ENCODE assay signal across 8 cellular contexts in the genomic region with DNA sequence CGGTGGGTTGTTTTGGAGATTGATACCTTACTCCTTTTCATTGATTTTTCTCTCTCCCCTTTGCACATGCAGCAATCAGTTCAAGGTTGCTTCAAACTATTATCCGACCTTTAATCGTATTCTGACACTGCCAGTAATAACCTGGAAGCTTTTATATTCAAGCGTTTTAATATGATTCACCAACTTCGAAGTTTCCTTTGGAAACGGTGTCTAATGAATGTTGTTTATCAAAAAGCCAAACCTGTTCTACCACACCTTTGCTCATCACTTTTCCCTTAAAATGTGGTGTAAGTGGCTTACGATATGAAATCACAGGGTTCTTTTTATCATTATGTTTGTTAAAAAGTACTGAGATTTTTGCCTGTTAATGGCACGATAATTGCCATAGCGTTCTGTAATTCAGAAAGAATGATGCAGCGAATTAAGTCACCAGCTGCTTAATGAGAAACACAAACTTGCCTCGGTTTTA. TPM values are rescaled to one million over a fixed set of nuclear protein-coding genes. Genes with fewer than 3 reads are reported as not detected.
DNase-seq lines count a peak whose midpoint lies in the region; ATAC-seq and TF ChIP-seq lines count a peak whose summit lies in the region.

No MANE protein-coding gene starts in this region.

- DNase-seq in CD4-positive, alpha-beta memory T cell: peak in 2 of 5 donors; percentile 6 to 19
- DNase-seq in Karpas-422 (peak; percentile 66), choroid plexus epithelial cell (ENCODE audit: low read depth) (no peak), GOT3 (lab: John Stamatoyannopoulos, UW) (no peak)
- no peak for DNase-seq in activated effector memory CD4-positive, alpha-beta T cell treated with Interleukin-2 at 50 U/mL for 16 hours

- no peaks in the 10 kb centered on the region for H3K27me3 ChIP-seq in CD4-positive, alpha-beta memory T cell (ENCODE audit: insufficient read depth, low read length)
- H3K27me3 ChIP-seq in Karpas-422 (ENCODE audit: low read length) (no peaks in the 10 kb centered on the region), muscle layer of duodenum (ENCODE audit: low read depth, low read length) (no peaks in the 10 kb centered on the region)

- CTCF ChIA-PET in CD4-positive, alpha-beta memory T cell (lab: Charles Lee; ENCODE audit: partially characterized antibody): no interaction called here

- H3K9me2 ChIP-seq in Karpas-422 (replicated peaks; ENCODE audit: insufficient read depth, low read length): no peaks in the 10 kb centered on the region

- intact Hi-C loops in CD4-positive, alpha-beta memory T cell (cut with micrococcal nuclease): loop anchor here (5.0 kb wide), 3 partner anchors 82 to 1243 kb away; a partner anchor contains a TSS

- no peaks in the 10 kb centered on the region for H3K27me3 Mint-ChIP-seq in CD4-positive, alpha-beta memory T cell

- H3K9ac ChIP-seq in Karpas-422 (ENCODE audit: low read length): peak overlapping the region; percentile 95

- H3K79me2 ChIP-seq in Karpas-422 (ENCODE audit: low read length): peaks cover 62% of the 10 kb centered on the region

- peak overlapping the region; percentile 79 for H3K4me2 ChIP-seq in Karpas-422 (ENCODE audit: low read depth, low read length, poor library complexity, severe bottlenecking)

- peak overlapping the region; percentile 64 to 77 for H3K4me3 ChIP-seq in CD4-positive, alpha-beta memory T cell (ENCODE audit: low read length in 2 of 2)
- peak overlapping the region; percentile 93 for H3K4me3 ChIP-seq in Karpas-422 (ENCODE audit: low read length)
- peak overlapping the region; percentile 84 for H3K4me3 ChIP-seq in choroid plexus epithelial cell (ENCODE audit: low read depth, low read length)
- peak overlapping the region; percentile 92 to 95 for H3K4me3 ChIP-seq in muscle layer of duodenum (ENCODE audit: low read depth in 1 of 2, low read length in 2 of 2)

- POLR2A ChIA-PET in CD4-positive, alpha-beta memory T cell (lab: Charles Lee; ENCODE audit: partially characterized antibody): interaction anchor here (0.6 to 2.3 kb wide), 7 partner anchors 8 to 1544 kb away, joined by 3 to 7 read pairs (median 3); no protein-coding TSS in a partner anchor

- TF ChIP-seq CTCF in choroid plexus epithelial cell (conservative IDR thresholded peaks at IDR 0.05; ENCODE audit: low read depth, low read length): no peak

- peaks cover 32% of the 10 kb centered on the region for H3K4me1 ChIP-seq in CD4-positive, alpha-beta memory T cell (ENCODE audit: insufficient read depth, low read length)
- H3K4me1 ChIP-seq in Karpas-422 (ENCODE audit: low read length) (peaks cover 48% of the 10 kb centered on the region), muscle layer of duodenum (ENCODE audit: control insufficient read depth in 1 of 2, insufficient read depth in 2 of 2, low read length in 2 of 2) (peaks cover 0 to 6% of the 10 kb centered on the region in 2 donors)

- H3K27ac Mint-ChIP-seq in CD4-positive, alpha-beta memory T cell: peak overlapping the region; percentile 84 to 97 (median 91)

- H3K9me3 Mint-ChIP-seq in CD4-positive, alpha-beta memory T cell: peaks cover 0 to 1% (median 0%) of the 10 kb centered on the region in 8 donors

- H3K9me3 ChIP-seq in CD4-positive, alpha-beta memory T cell (ENCODE audit: control insufficient read depth in 1 of 2, low read length in 2 of 2): no peaks in the 10 kb centered on the region
- H3K9me3 ChIP-seq in Karpas-422 (ENCODE audit: low read length): no peaks in the 10 kb centered on the region
- H3K9me3 ChIP-seq in muscle layer of duodenum (ENCODE audit: control insufficient read depth in 1 of 2, low read length in 2 of 2): no peaks in the 10 kb centered on the region

- peak overlapping the region; percentile 84 to 98 (median 93) for H3K4me3 Mint-ChIP-seq in CD4-positive, alpha-beta memory T cell

- H3K36me3 Mint-ChIP-seq in CD4-positive, alpha-beta memory T cell: peaks cover 0 to 15% of the 10 kb centered on the region in 2 donors

- no peak overlapping the region for H2AFZ ChIP-seq in Karpas-422 (ENCODE audit: low read length)

- H3K4me1 Mint-ChIP-seq in CD4-positive, alpha-beta memory T cell: peaks cover 27 to 59% (median 38%) of the 10 kb centered on the region in 4 donors

- ATAC-seq in GM21381 (IDR thresholded peaks at IDR 0.05; ENCODE audit: unreplicated experiment) (no peak), HG03025 (IDR thresholded peaks at IDR 0.05; ENCODE audit: low FRiP score, unreplicated experiment) (no peak)

- no peaks in the 10 kb centered on the region for H4K20me1 ChIP-seq in Karpas-422 (ENCODE audit: insufficient read depth, low read depth, low read length)

- H3K36me3 ChIP-seq in CD4-positive, alpha-beta memory T cell (ENCODE audit: insufficient read depth, low read length): no peaks in the 10 kb centered on the region
- peaks cover 5% of the 10 kb centered on the region; the same call in 1 of the 2 replicates for H3K36me3 ChIP-seq in Karpas-422 (ENCODE audit: insufficient read depth, low read length)
- H3K36me3 ChIP-seq in muscle layer of duodenum (ENCODE audit: control insufficient read depth in 1 of 2, insufficient read depth in 2 of 2, low read length in 2 of 2): peaks cover 0 to 9% of the 10 kb centered on the region in 2 donors

- peak overlapping the region; percentile 75 for H3K27ac ChIP-seq in CD4-positive, alpha-beta memory T cell (ENCODE audit: low read depth, low read length)
- peak overlapping the region; percentile 68; the same call in 1 of the 2 replicates for H3K27ac ChIP-seq in Karpas-422 (ENCODE audit: low read length)
- peak overlapping the region; percentile 82 for H3K27ac ChIP-seq in muscle layer of duodenum (ENCODE audit: low read length)

RNA-seq across cellular contexts. Expression of a gene that starts 0.7 kb away (rescaled TPM):
- total RNA-seq in CD4-positive, alpha-beta memory T cell: 10 to 100 TPM; 36.5 TPM
- polyA plus RNA-seq in CD4-positive, alpha-beta memory T cell: 1 to 10 TPM in 1 of 2 donors, under 1 TPM in 1; 0.90 to 7.2 TPM
- 12.1 and 30.5 TPM in 2 replicates for total RNA-seq in Karpas-422 (2014; rRNA removed; shearing (Covaris generic); ENCODE audit: low replicate concordance)
